In genomic region chr3:51982838-51983577, GRCh38 we compare ENCODE assay signal across 8 cellular contexts. TPM values are rescaled to one million over a fixed set of nuclear protein-coding genes. Genes with fewer than 3 reads are reported as not detected.
DNase-seq lines count a peak whose midpoint lies in the region; ATAC-seq and TF ChIP-seq lines count a peak whose summit lies in the region.

TSS of gene ACY1 (plus strand) at chr3:51983535. CDS start at chr3:51984065, 530 bp downstream.

- DNase-seq in CD8-positive, alpha-beta memory T cell: peak; percentile 63 to 81 (median 72)
- DNase-seq in SIG-M5 (lab: John Stamatoyannopoulos, UW) (peak; percentile 35), activated gamma-delta T cell treated with Interleukin-2 at 50 U/mL for 16 hours (peak; percentile 65), foreskin fibroblast (peak; percentile 90 to 96), neural progenitor cell (ENCODE audit: low spot score) (peak; percentile 96), stromal cell of bone marrow (ENCODE audit: low read depth) (peak; percentile 69)

- CTCF ChIA-PET in CD8-positive, alpha-beta memory T cell (lab: Charles Lee): interaction anchor here (0.6 to 3.9 kb wide), 11 partner anchors 9 to 1414 kb away, joined by 3 to 43 read pairs (median 5); partner anchors contain the start of genes ABHD14A, ABHD14B, DUSP7 and HEMK1

- H3K4me1 Mint-ChIP-seq in CD8-positive, alpha-beta memory T cell: peaks cover 24 to 29% (median 29%) of the 10 kb centered on the region in 3 donors
- peaks cover 24% of the 10 kb centered on the region for H3K4me1 Mint-ChIP-seq in neural progenitor cell

- H3K36me3 ChIP-seq in CD8-positive, alpha-beta memory T cell (ENCODE audit: insufficient read depth, low read length): no peaks in the 10 kb centered on the region
- no peaks in the 10 kb centered on the region for H3K36me3 ChIP-seq in neural progenitor cell

- H3K4me2 ChIP-seq in neural progenitor cell: peak within 1 kb of the TSS; percentile 77

- peak; percentile 69 for ATAC-seq in GM19328 (IDR thresholded peaks at IDR 0.05; ENCODE audit: unreplicated experiment)
- peak; percentile 72 for ATAC-seq in HG03460 (IDR thresholded peaks at IDR 0.05; ENCODE audit: unreplicated experiment)

- H3K36me3 Mint-ChIP-seq in CD8-positive, alpha-beta memory T cell: peaks cover 0 to 1% (median 0%) of the 10 kb centered on the region in 3 donors
- peaks cover 3% of the 10 kb centered on the region for H3K36me3 Mint-ChIP-seq in neural progenitor cell

- H3K9ac ChIP-seq in neural progenitor cell: no peak within 1 kb of the TSS

- peak within 1 kb of the TSS; percentile 77 for H3K27ac ChIP-seq in CD8-positive, alpha-beta memory T cell (ENCODE audit: low read depth, low read length)
- H3K27ac ChIP-seq in neural progenitor cell: peak within 1 kb of the TSS; percentile 59

- no peaks in the 10 kb centered on the region for H3K27me3 Mint-ChIP-seq in CD8-positive, alpha-beta memory T cell
- H3K27me3 Mint-ChIP-seq in neural progenitor cell (ENCODE audit: insufficient read depth, low read depth): peaks cover 6% of the 10 kb centered on the region

- peaks cover 28% of the 10 kb centered on the region for H3F3A ChIP-seq in neural progenitor cell (ENCODE audit: low read depth)

- no peaks in the 10 kb centered on the region for H4K20me1 ChIP-seq in neural progenitor cell (ENCODE audit: low read depth)

- H3K4me3 ChIP-seq in CD8-positive, alpha-beta memory T cell (ENCODE audit: low read length): peak within 1 kb of the TSS; percentile 87
- H3K4me3 ChIP-seq in foreskin fibroblast (ENCODE audit: low read depth in 1 of 2, low read length in 2 of 2) (peak within 1 kb of the TSS; percentile 51 to 67), neural progenitor cell (peak within 1 kb of the TSS; percentile 50)

- H3K27me3 ChIP-seq in CD8-positive, alpha-beta memory T cell (ENCODE audit: insufficient read depth, low read length, poor library complexity, severe bottlenecking): no peaks in the 10 kb centered on the region
- no peaks in the 10 kb centered on the region for H3K27me3 ChIP-seq in neural progenitor cell

- peaks cover 20% of the 10 kb centered on the region for H3K4me1 ChIP-seq in CD8-positive, alpha-beta memory T cell (ENCODE audit: insufficient read depth, low read length)
- H3K4me1 ChIP-seq in neural progenitor cell: peaks cover 16% of the 10 kb centered on the region

- POLR2A ChIA-PET in CD8-positive, alpha-beta memory T cell (lab: Charles Lee): interaction anchor here (1.0 to 2.1 kb wide), 7 partner anchors 9 to 74 kb away, joined by 4 to 14 read pairs (median 6); partner anchors contain the start of genes ABHD14A, ABHD14B, PARP3 and PCBP4

- peak within 1 kb of the TSS; percentile 83 to 96 (median 93) for H3K4me3 Mint-ChIP-seq in CD8-positive, alpha-beta memory T cell
- H3K4me3 Mint-ChIP-seq in neural progenitor cell: peak within 1 kb of the TSS; percentile 86

- H3K79me2 ChIP-seq in neural progenitor cell (ENCODE audit: low read depth): peaks cover 10% of the 10 kb centered on the region

- H2AFZ ChIP-seq in neural progenitor cell (replicated peaks): peak within 1 kb of the TSS; percentile 38

- no peak for TF ChIP-seq CTCF in foreskin fibroblast (IDR thresholded peaks at IDR 0.05; ENCODE audit: low read depth, low read length)
- no peak for TF ChIP-seq CTCF in neural progenitor cell (IDR thresholded peaks at IDR 0.05)

- H3K9me3 Mint-ChIP-seq in CD8-positive, alpha-beta memory T cell: no peaks in the 10 kb centered on the region
- no peaks in the 10 kb centered on the region for H3K9me3 Mint-ChIP-seq in neural progenitor cell

- peak within 1 kb of the TSS; percentile 57 to 99 (median 94) for H3K27ac Mint-ChIP-seq in CD8-positive, alpha-beta memory T cell
- H3K27ac Mint-ChIP-seq in neural progenitor cell: peak within 1 kb of the TSS; percentile 60

- no peaks in the 10 kb centered on the region for H3K9me3 ChIP-seq in CD8-positive, alpha-beta memory T cell (ENCODE audit: low read length)
- H3K9me3 ChIP-seq in neural progenitor cell (ENCODE audit: low read depth): no peaks in the 10 kb centered on the region

RNA-seq across cellular contexts. Expression of gene ACY1, which starts in this region (rescaled TPM):
- total RNA-seq in CD8-positive, alpha-beta memory T cell: 10 to 100 TPM; 46.1 to 49.0 TPM
- polyA plus RNA-seq in CD8-positive, alpha-beta memory T cell: 13.8 TPM
- total RNA-seq in neural progenitor cell (ENCODE audit: low replicate concordance): 17.3 and 31.8 TPM in 2 replicates

Comparison
In these comparisons a context has a peak if more than half of its experiments do, and no peak if none do; other contexts are left out.
1. Peak in every context shown above with its lines: DNase-seq, ATAC-seq, H3K4me3 ChIP-seq and H3K27ac ChIP-seq.
2. DNase-seq: peak in every context shown above with its lines; median percentile 96 in neural progenitor cell; 93 in foreskin fibroblast; 72 in CD8-positive, alpha-beta memory T cell; 69 in stromal cell of bone marrow; 65 in activated gamma-delta T cell treated with Interleukin-2 at 50 U/mL for 16 hours; 35 in SIG-M5.